8 cellular contexts compared by ENCODE assay signal in the genomic region with DNA sequence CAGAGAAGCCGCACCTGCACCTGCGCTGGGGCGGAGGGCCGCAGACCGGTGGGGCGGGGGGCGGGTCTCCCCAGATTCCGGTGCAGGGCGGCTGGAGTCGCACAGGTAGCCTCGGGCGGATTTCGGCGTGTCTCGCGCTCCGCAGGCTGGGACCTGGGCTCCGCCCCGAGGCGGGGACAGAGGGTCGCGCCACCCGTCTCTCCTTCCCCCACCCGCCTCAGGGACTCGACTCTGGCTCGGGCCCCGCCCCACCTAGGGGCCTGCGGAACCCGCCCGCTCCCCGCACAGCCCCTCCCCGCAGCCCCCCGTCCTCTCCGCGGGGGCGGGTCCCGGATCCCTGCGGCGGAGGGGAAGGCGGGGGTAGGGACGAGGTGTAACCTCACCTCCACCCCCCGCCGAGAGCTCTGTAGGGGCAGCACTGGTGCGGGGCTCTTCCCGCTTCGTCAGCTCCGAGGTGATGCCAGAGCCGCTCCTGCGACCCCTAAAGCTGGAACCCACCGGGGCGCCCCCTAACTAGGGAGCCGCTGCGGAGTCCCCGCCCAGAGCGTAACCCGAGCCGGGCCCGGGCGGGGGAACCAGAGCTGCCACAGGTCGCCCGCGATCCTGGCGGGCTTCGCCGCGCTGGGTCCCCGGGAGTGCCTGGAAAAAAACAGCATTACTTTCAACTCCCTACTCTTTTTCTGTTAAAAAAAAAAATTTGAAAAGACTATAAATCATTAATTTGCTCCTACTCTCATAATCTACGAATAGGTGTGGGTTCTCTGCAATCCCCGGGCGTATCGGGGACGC. TPM values are rescaled to one million over a fixed set of nuclear protein-coding genes. Genes with fewer than 3 reads are reported as not detected.
DNase-seq lines count a peak whose midpoint lies in the region; ATAC-seq and TF ChIP-seq lines count a peak whose summit lies in the region.

A gene with protein sequence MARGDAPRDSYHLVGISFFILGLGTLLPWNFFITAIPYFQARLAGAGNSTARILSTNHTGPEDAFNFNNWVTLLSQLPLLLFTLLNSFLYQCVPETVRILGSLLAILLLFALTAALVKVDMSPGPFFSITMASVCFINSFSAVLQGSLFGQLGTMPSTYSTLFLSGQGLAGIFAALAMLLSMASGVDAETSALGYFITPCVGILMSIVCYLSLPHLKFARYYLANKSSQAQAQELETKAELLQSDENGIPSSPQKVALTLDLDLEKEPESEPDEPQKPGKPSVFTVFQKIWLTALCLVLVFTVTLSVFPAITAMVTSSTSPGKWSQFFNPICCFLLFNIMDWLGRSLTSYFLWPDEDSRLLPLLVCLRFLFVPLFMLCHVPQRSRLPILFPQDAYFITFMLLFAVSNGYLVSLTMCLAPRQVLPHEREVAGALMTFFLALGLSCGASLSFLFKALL (minus strand): TSS at position 134 of the 789 bp plus-strand sequence. CDS start 169 bp downstream, outside the sequence.

- H3K4me1 ChIP-seq in IMR-90 (ENCODE audit: control insufficient read depth, insufficient read depth, low read length) (peaks cover 7% of the 10 kb centered on the region), foreskin keratinocyte (no peaks in the 10 kb centered on the region), thymus (ENCODE audit: control insufficient read depth, insufficient read depth, low read length) (peaks cover 10% of the 10 kb centered on the region)

- peaks cover 6% of the 10 kb centered on the region; the same call in 1 of the 2 replicates for H4K20me1 ChIP-seq in IMR-90 (ENCODE audit: insufficient read depth, low read length)

- no TSS peak for BruUV-seq in IMR-90 (replicated peaks; lab: Mats Ljungman, UMichigan)

- H3K23ac ChIP-seq in IMR-90 (ENCODE audit: low read depth, low read length), result peak within 1 kb of the TSS; percentile 71; the same call in 1 of the 2 replicates

- peaks cover 7% of the 10 kb centered on the region; the same call in 1 of the 2 replicates for H3K9me1 ChIP-seq in IMR-90 (ENCODE audit: insufficient read depth, low read length)

- H3K79me1 ChIP-seq in IMR-90 (ENCODE audit: low read depth in 1 of 2, low read length in 2 of 2), result no peaks in the 10 kb centered on the region

- peak within 1 kb of the TSS; percentile 85 for H3K4me2 ChIP-seq in IMR-90 (ENCODE audit: low read depth, low read length)

- H3K18ac ChIP-seq in IMR-90 (ENCODE audit: low read depth, low read length), result no peak within 1 kb of the TSS

- H2AK5ac ChIP-seq in IMR-90 (ENCODE audit: low read depth, low read length), result no peak within 1 kb of the TSS

- in situ Hi-C loops in IMR-90 (cut with MboI; ENCODE audit: low sequenced_read_pairs), result no loop called here

- H3K27me3 ChIP-seq in IMR-90 (ENCODE audit: control insufficient read depth, insufficient read depth, low read length) (peaks cover 16% of the 10 kb centered on the region), foreskin keratinocyte (peaks cover 3% of the 10 kb centered on the region), thymus (ENCODE audit: control insufficient read depth, insufficient read depth) (no peaks in the 10 kb centered on the region)

- no peak within 1 kb of the TSS for H3K14ac ChIP-seq in IMR-90 (replicated peaks; ENCODE audit: low read depth, low read length)

- H3K4me3 ChIP-seq in AG10803 (ENCODE audit: low read length) (peak within 1 kb of the TSS; percentile 51), IMR-90 (ENCODE audit: insufficient read depth, low read depth, low read length) (peak within 1 kb of the TSS; percentile 61), thymus (ENCODE audit: low read length) (peak within 1 kb of the TSS; percentile 78)

- no peak within 1 kb of the TSS for H2BK20ac ChIP-seq in IMR-90 (ENCODE audit: low read depth, low read length)

- H3K27ac ChIP-seq in IMR-90 (ENCODE audit: insufficient read depth, low read length) (no peak within 1 kb of the TSS), foreskin keratinocyte (no peak within 1 kb of the TSS), thymus (ENCODE audit: low read depth) (peak within 1 kb of the TSS; percentile 92)

- no peak for TF ChIP-seq CTCF in AG10803 (conservative IDR thresholded peaks at IDR 0.05; ENCODE audit: low read length)
- no peak for TF ChIP-seq CTCF in IMR-90 (conservative IDR thresholded peaks at IDR 0.05; ENCODE audit: low read depth, low read length)
- no peak for TF ChIP-seq CTCF in foreskin keratinocyte (conservative IDR thresholded peaks at IDR 0.05)
- no peak for TF ChIP-seq CTCF in osteocyte (IDR thresholded peaks at IDR 0.05)

- no peak within 1 kb of the TSS for H4K5ac ChIP-seq in IMR-90 (ENCODE audit: low read depth, low read length)

- TF ChIP-seq POLR2A in IMR-90 (IDR thresholded peaks at IDR 0.05; ENCODE audit: low read depth, low read length), result no peak

- H3K27ac Mint-ChIP-seq in activated T-helper 1 cell treated with anti-CD3 and anti-CD28 coated beads, Interleukin-12 subunit alpha, Interleukin-12 subunit beta, Interleukin-2, Interleukin-4 antibody, amounts not matched to agents 30 ng/mL and 10 ng/mL and 1 ng/mL, durations not matched to agents 14 hours and 24 hours and 36 hours, result peak within 1 kb of the TSS; percentile 86
- H3K27ac Mint-ChIP-seq in osteocyte (ENCODE audit: unreplicated experiment), result peak within 1 kb of the TSS; percentile 87

- H4K8ac ChIP-seq in IMR-90 (ENCODE audit: low read depth in 2 of 2, low read length in 2 of 2), result no peak within 1 kb of the TSS

- peak within 1 kb of the TSS; percentile 89 for H3K4me3 Mint-ChIP-seq in activated T-helper 1 cell treated with anti-CD3 and anti-CD28 coated beads, Interleukin-12 subunit alpha, Interleukin-12 subunit beta, Interleukin-2, Interleukin-4 antibody, amounts not matched to agents 30 ng/mL and 10 ng/mL and 1 ng/mL, durations not matched to agents 14 hours and 24 hours and 36 hours
- peak within 1 kb of the TSS; percentile 69 for H3K4me3 Mint-ChIP-seq in osteocyte (ENCODE audit: unreplicated experiment)

- H2BK15ac ChIP-seq in IMR-90 (ENCODE audit: low read depth, low read length), result no peak within 1 kb of the TSS

- DNase-seq in AG10803 (ENCODE audit: low read depth), result no peak
- no peak for DNase-seq in IMR-90
- peak; percentile 90 for DNase-seq in OCI-M1 (lab: John Stamatoyannopoulos, UW)
- peak; percentile 71 for DNase-seq in activated T-helper 1 cell treated with anti-CD3 and anti-CD28 coated beads, Interleukin-12 subunit alpha, Interleukin-12 subunit beta, Interleukin-2, Interleukin-4 antibody, amounts not matched to agents 30 ng/mL and 10 ng/mL and 1 ng/mL, durations not matched to agents 14 hours and 24 hours and 36 hours (ENCODE audit: low spot score)
- peak; percentile 50 to 77 for DNase-seq in foreskin keratinocyte
- no peak for DNase-seq in osteocyte (ENCODE audit: extremely low spot score, unreplicated experiment)

- ATAC-seq in GM19463 (IDR thresholded peaks at IDR 0.05; ENCODE audit: unreplicated experiment), result peak; percentile 66
- ATAC-seq in IMR-90 (ENCODE audit: low read depth), result peak; percentile 57
- ATAC-seq in foreskin keratinocyte, result peak; percentile 70

- POLR2A ChIA-PET in IMR-90 (lab: Charles Lee; ENCODE audit: unreplicated experiment), result no interaction called here

- no peak within 1 kb of the TSS for H4K91ac ChIP-seq in IMR-90 (ENCODE audit: insufficient read depth, low read depth, low read length)

- CTCF ChIA-PET in IMR-90 (lab: Yijun Ruan, JAX), result interaction anchor here (0.7 to 1.0 kb wide), 2 partner anchors 14 to 36 kb away, joined by 3 read pairs; partner anchors contain the start of gene RIN1

- no peak for TF ChIP-seq RAD21 in IMR-90 (IDR thresholded peaks at IDR 0.05; ENCODE audit: low read length)

- intact Hi-C loops in IMR-90 (cut with micrococcal nuclease), result no loop called here
- intact Hi-C loops in activated T-helper 1 cell treated with anti-CD3 and anti-CD28 coated beads, Interleukin-12 subunit alpha, Interleukin-12 subunit beta, Interleukin-2, Interleukin-4 antibody, amounts not matched to agents 30 ng/mL and 10 ng/mL and 1 ng/mL, durations not matched to agents 14 hours and 24 hours and 36 hours (cut with micrococcal nuclease), result loop anchor here (1.0 kb wide), 3 partner anchors 14 to 60 kb away; partner anchors contain the start of gene BRMS1

- no peak within 1 kb of the TSS for H3K56ac ChIP-seq in IMR-90 (ENCODE audit: extremely low read depth, insufficient read depth, low read length)

- H3K9ac ChIP-seq in IMR-90 (ENCODE audit: low read depth, low read length), result no peak within 1 kb of the TSS

- H2BK5ac ChIP-seq in IMR-90 (ENCODE audit: low read depth, low read length, poor library complexity, severe bottlenecking), result no peak within 1 kb of the TSS

- peaks cover 6% of the 10 kb centered on the region for H3K36me3 Mint-ChIP-seq in activated T-helper 1 cell treated with anti-CD3 and anti-CD28 coated beads, Interleukin-12 subunit alpha, Interleukin-12 subunit beta, Interleukin-2, Interleukin-4 antibody, amounts not matched to agents 30 ng/mL and 10 ng/mL and 1 ng/mL, durations not matched to agents 14 hours and 24 hours and 36 hours (ENCODE audit: low read depth)
- H3K36me3 Mint-ChIP-seq in osteocyte (ENCODE audit: unreplicated experiment), result no peaks in the 10 kb centered on the region

- H2AK9ac ChIP-seq in IMR-90 (replicated peaks; ENCODE audit: low read depth, low read length, poor library complexity), result peak within 1 kb of the TSS; percentile 93

- H3K4ac ChIP-seq in IMR-90 (ENCODE audit: low read depth, low read length), result no peak within 1 kb of the TSS

- peaks cover 3% of the 10 kb centered on the region for H3K27me3 Mint-ChIP-seq in activated T-helper 1 cell treated with anti-CD3 and anti-CD28 coated beads, Interleukin-12 subunit alpha, Interleukin-12 subunit beta, Interleukin-2, Interleukin-4 antibody, amounts not matched to agents 30 ng/mL and 10 ng/mL and 1 ng/mL, durations not matched to agents 14 hours and 24 hours and 36 hours (ENCODE audit: insufficient read depth)
- H3K27me3 Mint-ChIP-seq in osteocyte (ENCODE audit: unreplicated experiment), result peaks cover 10% of the 10 kb centered on the region

- peak within 1 kb of the TSS; percentile 95 for H2AFZ ChIP-seq in IMR-90 (replicated peaks; ENCODE audit: low read length, poor library complexity)

- WGBS in IMR-90 (ENCODE audit: extremely low coverage in 2 of 2, insufficient read length in 1 of 2), 2 experiments, result 2% methylated on average over 11 of the region's 72 CpGs; no CpG with 5 or more reads in 1 of the 2 experiments
- under 1% methylated on average over 72 of the region's 72 CpGs for WGBS in thymus

- H3K9me3 Mint-ChIP-seq in activated T-helper 1 cell treated with anti-CD3 and anti-CD28 coated beads, Interleukin-12 subunit alpha, Interleukin-12 subunit beta, Interleukin-2, Interleukin-4 antibody, amounts not matched to agents 30 ng/mL and 10 ng/mL and 1 ng/mL, durations not matched to agents 14 hours and 24 hours and 36 hours, result no peaks in the 10 kb centered on the region
- H3K9me3 Mint-ChIP-seq in osteocyte (ENCODE audit: unreplicated experiment), result no peaks in the 10 kb centered on the region

- H3K4me1 Mint-ChIP-seq in activated T-helper 1 cell treated with anti-CD3 and anti-CD28 coated beads, Interleukin-12 subunit alpha, Interleukin-12 subunit beta, Interleukin-2, Interleukin-4 antibody, amounts not matched to agents 30 ng/mL and 10 ng/mL and 1 ng/mL, durations not matched to agents 14 hours and 24 hours and 36 hours (ENCODE audit: low read depth), result peaks cover 9% of the 10 kb centered on the region
- H3K4me1 Mint-ChIP-seq in osteocyte (ENCODE audit: unreplicated experiment), result peaks cover 17% of the 10 kb centered on the region

- no peaks in the 10 kb centered on the region for H3K9me3 ChIP-seq in IMR-90 (ENCODE audit: control insufficient read depth, insufficient read depth, low read length)
- H3K9me3 ChIP-seq in thymus (ENCODE audit: control insufficient read depth), result peaks cover 1% of the 10 kb centered on the region

- no peaks in the 10 kb centered on the region for H3K36me3 ChIP-seq in IMR-90 (ENCODE audit: control insufficient read depth, insufficient read depth, low read length)
- H3K36me3 ChIP-seq in thymus (ENCODE audit: control insufficient read depth, insufficient read depth), result peaks cover 2% of the 10 kb centered on the region

- dilution Hi-C loops in IMR-90 (cut with HindIII; ENCODE audit: low sequenced_read_pairs, unreplicated experiment), result no loop called here

- no peak within 1 kb of the TSS for H2BK120ac ChIP-seq in IMR-90 (ENCODE audit: low read depth, low read length)

RNA-seq across cellular contexts. Expression of the gene that starts here (rescaled TPM):
- total RNA-seq in IMR-90 (2012; rRNA removed) (under 0.01 TPM in 2 replicates), foreskin keratinocyte (4.4 and 4.8 TPM in 2 replicates), osteocyte (2.0 and 3.6 TPM in 2 replicates)
- polyA plus RNA-seq in IMR-90 (2012; rRNA removed) (0.87 and 1.2 TPM in 2 replicates), foreskin keratinocyte (6.2 and 6.7 TPM in 2 replicates), thymus (14.2 TPM)
- polyA plus RNA-seq in IMR-90 (2012; cell fraction: cytosol; rRNA removed), result 0.32 and 0.92 TPM in 2 replicates
- 4.7 and 8.5 TPM in 2 replicates for polyA plus RNA-seq in IMR-90 (2012; cell fraction: nucleus; rRNA removed; ENCODE audit: low replicate concordance)
- total RNA-seq in activated T-helper 1 cell treated with anti-CD3 and anti-CD28 coated beads, Interleukin-12 subunit alpha, Interleukin-12 subunit beta, Interleukin-2, Interleukin-4 antibody, amounts not matched to agents 30 ng/mL and 10 ng/mL and 1 ng/mL, durations not matched to agents 14 hours and 24 hours and 36 hours, result 14.3 and 16.6 TPM in 2 replicates

Comparison
In these comparisons a context has a peak if more than half of its experiments do, and no peak if none do; other contexts are left out.
1. DNase-seq: peak in OCI-M1 (single experiment), activated T-helper 1 cell treated with anti-CD3 and anti-CD28 coated beads, Interleukin-12 subunit alpha, Interleukin-12 subunit beta, Interleukin-2, Interleukin-4 antibody, amounts not matched to agents 30 ng/mL and 10 ng/mL and 1 ng/mL, durations not matched to agents 14 hours and 24 hours and 36 hours (single experiment) and foreskin keratinocyte (2 of 2); none in AG10803 (single experiment), IMR-90 (single experiment) and osteocyte (single experiment).
2. Peak in every context shown above with its lines, with median percentiles within 50 percentile points of each other: H3K4me3 ChIP-seq and ATAC-seq.